ENCODE assay signal across 8 cellular contexts in genomic region chr10:5411941-5412276, GRCh38. TPM values are rescaled to one million over a fixed set of nuclear protein-coding genes. Genes with fewer than 3 reads are reported as not detected.
DNase-seq lines count a peak whose midpoint lies in the region; ATAC-seq and TF ChIP-seq lines count a peak whose summit lies in the region.

No MANE protein-coding gene starts in this region.

- no peak for DNase-seq in Calu3
- no peak for DNase-seq in IMR-90
- no peak for DNase-seq in dorsolateral prefrontal cortex
- DNase-seq in osteocyte (ENCODE audit: extremely low spot score, unreplicated experiment) = no peak
- no peak for DNase-seq in activated CD4-positive, CD25-positive, alpha-beta regulatory T cell (lab: John Stamatoyannopoulos, UW)
- no peak for DNase-seq in middle frontal gyrus (ENCODE audit: extremely low spot score, low spot score)

- H4K20me1 ChIP-seq in IMR-90 (ENCODE audit: insufficient read depth, low read length) = no peaks in the 10 kb centered on the region

- H3K4me3 Mint-ChIP-seq in Calu3 (ENCODE audit: low read depth, unreplicated experiment) = no peak overlapping the region
- peak overlapping the region; percentile 71 for H3K4me3 Mint-ChIP-seq in osteocyte (ENCODE audit: unreplicated experiment)

- CTCF ChIA-PET in Calu3 (lab: Charles Lee) (interaction anchor here (0.7 kb wide), 1 partner anchor 10 kb away, joined by 3 read pairs; no protein-coding TSS in a partner anchor), IMR-90 (lab: Yijun Ruan, JAX) (no interaction called here)

- no peaks in the 10 kb centered on the region; the same call in 1 of the 2 replicates for H3K9me3 ChIP-seq in IMR-90 (ENCODE audit: control insufficient read depth, insufficient read depth, low read length)

- H3K23ac ChIP-seq in IMR-90 (ENCODE audit: low read depth, low read length) = no peak overlapping the region; the same call in 1 of the 2 replicates

- no peaks in the 10 kb centered on the region for H3K9me1 ChIP-seq in IMR-90 (ENCODE audit: insufficient read depth, low read length)

- H3K9me3 Mint-ChIP-seq in Calu3 (ENCODE audit: low read depth, unreplicated experiment) (peaks cover 2% of the 10 kb centered on the region), osteocyte (ENCODE audit: unreplicated experiment) (no peaks in the 10 kb centered on the region)

- H3K27me3 ChIP-seq in IMR-90 (ENCODE audit: control insufficient read depth, insufficient read depth, low read length) = no peaks in the 10 kb centered on the region
- H3K27me3 ChIP-seq in dorsolateral prefrontal cortex = peaks cover 0 to 5% (median 0%) of the 10 kb centered on the region in 45 donors

- H2AFZ ChIP-seq in IMR-90 (replicated peaks; ENCODE audit: low read length, poor library complexity) = peak overlapping the region; percentile 85

- H3K27ac Mint-ChIP-seq in Calu3 (ENCODE audit: unreplicated experiment) = peak overlapping the region; percentile 53
- no peak overlapping the region for H3K27ac Mint-ChIP-seq in osteocyte (ENCODE audit: unreplicated experiment)

- H4K8ac ChIP-seq in IMR-90 (ENCODE audit: low read depth in 2 of 2, low read length in 2 of 2) = no peak overlapping the region

- H2BK15ac ChIP-seq in IMR-90 (ENCODE audit: low read depth, low read length) = no peak overlapping the region

- no peak overlapping the region for H2BK120ac ChIP-seq in IMR-90 (ENCODE audit: low read depth, low read length)

- no peak overlapping the region for H4K5ac ChIP-seq in IMR-90 (ENCODE audit: low read depth, low read length)

- no CpG with 5 or more reads among the region's 3 CpGs for WGBS in IMR-90 (ENCODE audit: extremely low coverage in 2 of 2, insufficient read length in 1 of 2), 2 experiments

- no peak overlapping the region for H3K18ac ChIP-seq in IMR-90 (ENCODE audit: low read depth, low read length)

- no peak overlapping the region for H2BK5ac ChIP-seq in IMR-90 (ENCODE audit: low read depth, low read length, poor library complexity, severe bottlenecking)

- in situ Hi-C loops in IMR-90 (cut with MboI; ENCODE audit: low sequenced_read_pairs) = no loop called here

- H3K79me1 ChIP-seq in IMR-90 (ENCODE audit: low read depth in 1 of 2, low read length in 2 of 2) = peaks cover 13 to 19% of the 10 kb centered on the region in 2 experiments

- no peak overlapping the region for H4K91ac ChIP-seq in IMR-90 (ENCODE audit: insufficient read depth, low read depth, low read length)

- no peak overlapping the region for H3K4ac ChIP-seq in IMR-90 (ENCODE audit: low read depth, low read length)

- no peak overlapping the region for H3K9ac ChIP-seq in IMR-90 (ENCODE audit: low read depth, low read length)

- H3K36me3 ChIP-seq in IMR-90 (ENCODE audit: control insufficient read depth, insufficient read depth, low read length) = no peaks in the 10 kb centered on the region

- peak overlapping the region; percentile 97 for H3K4me2 ChIP-seq in IMR-90 (ENCODE audit: low read depth, low read length)

- TF ChIP-seq CTCF in Calu3 (IDR thresholded peaks at IDR 0.05; ENCODE audit: unreplicated experiment) (no peak), IMR-90 (conservative IDR thresholded peaks at IDR 0.05; ENCODE audit: low read depth, low read length) (no peak), dorsolateral prefrontal cortex (IDR thresholded peaks at IDR 0.05 in 54 of 56, conservative IDR thresholded peaks at IDR 0.05 in 2 of 56; ENCODE audit: low read depth in 1 of 56, partially characterized antibody in 56 of 56) (no peak), osteocyte (IDR thresholded peaks at IDR 0.05) (no peak)

- dilution Hi-C loops in IMR-90 (cut with HindIII; ENCODE audit: low sequenced_read_pairs, unreplicated experiment) = no loop called here

- no peak overlapping the region for H2BK20ac ChIP-seq in IMR-90 (ENCODE audit: low read depth, low read length)

- no peak for TF ChIP-seq POLR2A in IMR-90 (IDR thresholded peaks at IDR 0.05; ENCODE audit: low read depth, low read length)

- H2AK5ac ChIP-seq in IMR-90 (ENCODE audit: low read depth, low read length) = no peak overlapping the region

- H3K4me3 ChIP-seq in IMR-90 (ENCODE audit: insufficient read depth, low read depth, low read length) (peak overlapping the region; percentile 93; the same call in 1 of the 2 replicates), dorsolateral prefrontal cortex (peak overlapping the region; percentile 48 to 84 (median 68))

- H3K27ac ChIP-seq in IMR-90 (ENCODE audit: insufficient read depth, low read length) = no peak overlapping the region
- H3K27ac ChIP-seq in dorsolateral prefrontal cortex = peak overlapping the region in 19 of 59 donors; percentile 22 to 85 (median 45)

- BruUV-seq in Calu3 (replicated peaks; lab: Mats Ljungman, UMichigan) (no TSS peak), IMR-90 (replicated peaks; lab: Mats Ljungman, UMichigan) (no TSS peak)

- TF ChIP-seq RAD21 in IMR-90 (IDR thresholded peaks at IDR 0.05; ENCODE audit: low read length) = no peak

- POLR2A ChIA-PET in IMR-90 (lab: Charles Lee; ENCODE audit: unreplicated experiment) = no interaction called here

- H3K4me1 ChIP-seq in IMR-90 (ENCODE audit: control insufficient read depth, insufficient read depth, low read length) = no peaks in the 10 kb centered on the region

- H3K4me1 Mint-ChIP-seq in Calu3 (ENCODE audit: low read depth, unreplicated experiment) = no peaks in the 10 kb centered on the region
- H3K4me1 Mint-ChIP-seq in osteocyte (ENCODE audit: unreplicated experiment) = peaks cover 3% of the 10 kb centered on the region

- intact Hi-C loops in Calu3 (cut with micrococcal nuclease; ENCODE audit: unreplicated experiment) (no loop called here), IMR-90 (cut with micrococcal nuclease) (no loop called here), dorsolateral prefrontal cortex (cut with DNase I) (no loop called here)

- H3K56ac ChIP-seq in IMR-90 (ENCODE audit: extremely low read depth, insufficient read depth, low read length) = no peak overlapping the region

- H3K36me3 Mint-ChIP-seq in Calu3 (ENCODE audit: insufficient read depth, unreplicated experiment) (no peaks in the 10 kb centered on the region), osteocyte (ENCODE audit: unreplicated experiment) (peaks cover 3% of the 10 kb centered on the region)

- no peak overlapping the region for H2AK9ac ChIP-seq in IMR-90 (replicated peaks; ENCODE audit: low read depth, low read length, poor library complexity)

- ATAC-seq in IMR-90 (ENCODE audit: low read depth) (no peak), GM18867 (IDR thresholded peaks at IDR 0.05; ENCODE audit: unreplicated experiment) (no peak), GM21447 (IDR thresholded peaks at IDR 0.05; ENCODE audit: unreplicated experiment) (no peak)

- H3K14ac ChIP-seq in IMR-90 (replicated peaks; ENCODE audit: low read depth, low read length) = no peak overlapping the region

- H3K27me3 Mint-ChIP-seq in Calu3 (ENCODE audit: unreplicated experiment) (no peaks in the 10 kb centered on the region), osteocyte (ENCODE audit: unreplicated experiment) (peaks cover 26% of the 10 kb centered on the region)

TF ChIP-seq in IMR-90, 13 proteins besides CTCF, POLR2A, EP300 and RAD21:
- TF ChIP-seq MXI1 (IDR thresholded peaks at IDR 0.05; ENCODE audit: borderline replicate concordance, low read depth, low read length) (no peak), FOS (IDR thresholded peaks at IDR 0.05; ENCODE audit: low read depth, low read length) (no peak), NFE2L2 (IDR thresholded peaks at IDR 0.05; ENCODE audit: low read depth, low read length) (no peak), MAFK (IDR thresholded peaks at IDR 0.05; ENCODE audit: low read depth, low read length) (no peak), RCOR1 (IDR thresholded peaks at IDR 0.05; ENCODE audit: insufficient replicate concordance, low read length) (no peak), CHD1 (IDR thresholded peaks at IDR 0.05; ENCODE audit: low read depth, low read length) (no peak)
- TF ChIP-seq, protein P1, sequence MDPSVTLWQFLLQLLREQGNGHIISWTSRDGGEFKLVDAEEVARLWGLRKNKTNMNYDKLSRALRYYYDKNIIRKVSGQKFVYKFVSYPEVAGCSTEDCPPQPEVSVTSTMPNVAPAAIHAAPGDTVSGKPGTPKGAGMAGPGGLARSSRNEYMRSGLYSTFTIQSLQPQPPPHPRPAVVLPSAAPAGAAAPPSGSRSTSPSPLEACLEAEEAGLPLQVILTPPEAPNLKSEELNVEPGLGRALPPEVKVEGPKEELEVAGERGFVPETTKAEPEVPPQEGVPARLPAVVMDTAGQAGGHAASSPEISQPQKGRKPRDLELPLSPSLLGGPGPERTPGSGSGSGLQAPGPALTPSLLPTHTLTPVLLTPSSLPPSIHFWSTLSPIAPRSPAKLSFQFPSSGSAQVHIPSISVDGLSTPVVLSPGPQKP (IDR thresholded peaks at IDR 0.05; ENCODE audit: borderline replicate concordance, low read depth, low read length) = no peak

RNA-seq across cellular contexts. Expression of gene NET1, which starts 0.4 kb away (rescaled TPM):
- total RNA-seq in Calu3 (2022) (147 and 154 TPM in 2 replicates), IMR-90 (2012; rRNA removed) (54.7 and 57.5 TPM in 2 replicates), dorsolateral prefrontal cortex (100 to 1,000 TPM in 1 of 120 experiments, 10 to 100 TPM in 119; 19.3 to 107 (median 38.4) TPM), osteocyte (11.3 and 14.5 TPM in 2 replicates)
- polyA plus RNA-seq in IMR-90 (2012; rRNA removed) = 20.0 and 28.2 TPM in 2 replicates
- 6.1 and 6.8 TPM in 2 replicates for polyA plus RNA-seq in IMR-90 (2012; cell fraction: cytosol; rRNA removed)
- 6.5 and 18.1 TPM in 2 replicates for polyA plus RNA-seq in IMR-90 (2012; cell fraction: nucleus; rRNA removed; ENCODE audit: low replicate concordance)

RNA-seq across cellular contexts. Expression of gene TUBAL3, which starts 7.3 kb away (rescaled TPM):
- total RNA-seq in Calu3 (2022) (not detected in 2 replicates), IMR-90 (2012; rRNA removed) (not detected in 2 replicates), dorsolateral prefrontal cortex (1 to 10 TPM in 6 of 120 experiments, under 1 TPM in 42, not detected in 72; 0.26 to 1.4 (median 0.44) TPM), osteocyte (not detected in 2 replicates)
- not detected in 2 replicates for polyA plus RNA-seq in IMR-90 (2012; rRNA removed)
- not detected in 2 replicates for polyA plus RNA-seq in IMR-90 (2012; cell fraction: cytosol; rRNA removed)
- not detected in 2 replicates for polyA plus RNA-seq in IMR-90 (2012; cell fraction: nucleus; rRNA removed; ENCODE audit: low replicate concordance)

RNA-seq across cellular contexts. Expression of gene UCN3, which starts 47.1 kb away (rescaled TPM):
- total RNA-seq in Calu3 (2022) (not detected in 2 replicates), IMR-90 (2012; rRNA removed) (not detected in 2 replicates), dorsolateral prefrontal cortex (under 1 TPM in 5 of 120 experiments, not detected in 115; 0.32 to 0.55 (median 0.52) TPM), osteocyte (not detected in 2 replicates)
- not detected in 2 replicates for polyA plus RNA-seq in IMR-90 (2012; rRNA removed)
- polyA plus RNA-seq in IMR-90 (2012; cell fraction: cytosol; rRNA removed) = not detected in 2 replicates
- polyA plus RNA-seq in IMR-90 (2012; cell fraction: nucleus; rRNA removed; ENCODE audit: low replicate concordance) = not detected in 2 replicates
